ENCODE assay signal across 1 cellular context in genomic region chr20:25457886-25458680, GRCh38.
TF ChIP-seq lines count a peak whose summit lies in the region.

No MANE protein-coding gene starts in this region.

TF ChIP-seq in H1, 55 proteins besides CTCF, POLR2A, EP300 and RAD21:
- no peak for TF ChIP-seq SP1 (IDR thresholded peaks at IDR 0.05; ENCODE audit: low read depth, low read length)
- TF ChIP-seq, protein P1, sequence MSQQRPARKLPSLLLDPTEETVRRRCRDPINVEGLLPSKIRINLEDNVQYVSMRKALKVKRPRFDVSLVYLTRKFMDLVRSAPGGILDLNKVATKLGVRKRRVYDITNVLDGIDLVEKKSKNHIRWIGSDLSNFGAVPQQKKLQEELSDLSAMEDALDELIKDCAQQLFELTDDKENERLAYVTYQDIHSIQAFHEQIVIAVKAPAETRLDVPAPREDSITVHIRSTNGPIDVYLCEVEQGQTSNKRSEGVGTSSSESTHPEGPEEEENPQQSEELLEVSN (IDR thresholded peaks at IDR 0.05): no peak
- no peak for TF ChIP-seq SAP30 (IDR thresholded peaks at IDR 0.05; ENCODE audit: insufficient read depth, insufficient replicate concordance, low read length)
- TF ChIP-seq, protein P2, sequence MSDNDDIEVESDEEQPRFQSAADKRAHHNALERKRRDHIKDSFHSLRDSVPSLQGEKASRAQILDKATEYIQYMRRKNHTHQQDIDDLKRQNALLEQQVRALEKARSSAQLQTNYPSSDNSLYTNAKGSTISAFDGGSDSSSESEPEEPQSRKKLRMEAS (IDR thresholded peaks at IDR 0.05): no peak
- no peak for TF ChIP-seq SUZ12 (IDR thresholded peaks at IDR 0.05; ENCODE audit: low read length)
